14 cellular contexts compared by ENCODE assay signal in genomic region chr16:12320298-12320706, GRCh38.
DNase-seq lines count a peak whose midpoint lies in the region; ATAC-seq, FAIRE-seq and TF ChIP-seq lines count a peak whose summit lies in the region.
"Had no signal": no experiment of that assay in that cellular context is flagged by ENCODE, and none has a peak within 500 bp of the region (broad histone marks: within the 10 kb centered on the region; RNA-seq: fewer than 3 reads in every experiment).

No MANE protein-coding gene starts in this region.

- H3K4me1 ChIP-seq in HepG2 (ENCODE audit: insufficient read depth, low read length): peaks cover 67% of the 10 kb centered on the region
- peaks cover 0 to 3% (median 0%) of the 10 kb centered on the region in 4 donors for H3K4me1 ChIP-seq in right lobe of liver
- peaks cover 100% of the 10 kb centered on the region for H3K4me1 ChIP-seq in OCI-LY1 (ENCODE audit: insufficient read depth, low read length, severe bottlenecking)

- POLR2A ChIA-PET in HepG2 (lab: Yijun Ruan, JAX): no interaction called here
- POLR2A ChIA-PET in activated CD8-positive, alpha-beta T cell treated with anti-CD3 and anti-CD28 coated beads for 36 hours (lab: Charles Lee): no interaction called here

- H2AFZ ChIP-seq in HepG2 (ENCODE audit: low read length): no peak overlapping the region
- H2AFZ ChIP-seq in OCI-LY1 (ENCODE audit: low read length): no peak overlapping the region

- H3K27me3 ChIP-seq in HepG2 (ENCODE audit: control insufficient read depth in 1 of 2, insufficient read depth in 2 of 2, low read length in 2 of 2) (no peaks in the 10 kb centered on the region), right lobe of liver (no peaks in the 10 kb centered on the region), OCI-LY1 (ENCODE audit: insufficient read depth, low read length) (no peaks in the 10 kb centered on the region)
- H3K27me3 ChIP-seq: body of pancreas had no signal

- TF ChIP-seq RAD21 in HepG2 (CRISPR knock-in tag; IDR thresholded peaks at IDR 0.05): no peak

- BruUV-seq in HepG2 (replicated peaks; lab: Mats Ljungman, UMichigan): no TSS peak

- WGBS in HepG2 (ENCODE audit: low lambda C conversion rate): 89% methylated on average over 6 of the region's 6 CpGs
- no CpG with 5 or more reads among the region's 6 CpGs for WGBS in right lobe of liver (ENCODE audit: insufficient coverage, low coverage, low lambda C conversion rate, missing lambda C conversion rate)

- no peaks in the 10 kb centered on the region for H3K27me3 Mint-ChIP-seq in activated CD8-positive, alpha-beta T cell treated with anti-CD3 and anti-CD28 coated beads for 36 hours

- no peaks in the 10 kb centered on the region for H3K36me3 ChIP-seq in HepG2 (replicated peaks in 1 of 2; ENCODE audit: control insufficient read depth in 1 of 2, insufficient read depth in 2 of 2, low read length in 2 of 2)
- H3K36me3 ChIP-seq in right lobe of liver: no peaks in the 10 kb centered on the region
- peaks cover 5% of the 10 kb centered on the region; the same call in 1 of the 2 replicates for H3K36me3 ChIP-seq in OCI-LY1 (ENCODE audit: insufficient read depth, low read length)

- H3K9ac ChIP-seq in HepG2 (ENCODE audit: insufficient read depth, low read depth, low read length) (no peak overlapping the region), OCI-LY1 (ENCODE audit: low read length) (peak overlapping the region; percentile 79)

- peaks cover 24% of the 10 kb centered on the region for H3K4me1 Mint-ChIP-seq in activated CD8-positive, alpha-beta T cell treated with anti-CD3 and anti-CD28 coated beads for 36 hours (ENCODE audit: low read depth)

- peaks cover 7% of the 10 kb centered on the region for H3K9me3 Mint-ChIP-seq in activated CD8-positive, alpha-beta T cell treated with anti-CD3 and anti-CD28 coated beads for 36 hours
- H3K9me3 Mint-ChIP-seq: H9 had no signal

- H3F3A ChIP-seq in OCI-LY1 (ENCODE audit: insufficient read depth, low read length): peaks cover 14% of the 10 kb centered on the region; the same call in 1 of the 2 replicates

- H3K4me3 ChIP-seq in HepG2 (replicated peaks in 1 of 3; ENCODE audit: insufficient read depth in 1 of 3, low read depth in 2 of 3, low read length in 3 of 3): no peak overlapping the region
- no peak overlapping the region for H3K4me3 ChIP-seq in right lobe of liver
- H3K4me3 ChIP-seq in OCI-LY1 (ENCODE audit: low read depth, low read length, poor library complexity, severe bottlenecking): peak overlapping the region; percentile 55
- no peak overlapping the region for H3K4me3 ChIP-seq in fibroblast of the aortic adventitia (ENCODE audit: low read depth, low read length)
- H3K4me3 ChIP-seq: body of pancreas, SK-N-MC had no signal

- no peaks in the 10 kb centered on the region for H3K36me3 Mint-ChIP-seq in activated CD8-positive, alpha-beta T cell treated with anti-CD3 and anti-CD28 coated beads for 36 hours (ENCODE audit: low read depth)

- no peak for TF ChIP-seq CTCF in HepG2 (CRISPR knock-in tag; IDR thresholded peaks at IDR 0.05)
- TF ChIP-seq CTCF in right lobe of liver (IDR thresholded peaks at IDR 0.05): no peak
- no peak for TF ChIP-seq CTCF in OCI-LY1 (IDR thresholded peaks at IDR 0.05; ENCODE audit: low read length)
- TF ChIP-seq CTCF in fibroblast of the aortic adventitia (IDR thresholded peaks at IDR 0.05; ENCODE audit: insufficient read depth, low read length): no peak
- no peak for TF ChIP-seq CTCF in activated CD8-positive, alpha-beta T cell treated with anti-CD3 and anti-CD28 coated beads for 36 hours (IDR thresholded peaks at IDR 0.05)

- no peak overlapping the region for H3K4me3 Mint-ChIP-seq in activated CD8-positive, alpha-beta T cell treated with anti-CD3 and anti-CD28 coated beads for 36 hours
- H3K4me3 Mint-ChIP-seq: H9 had no signal

- no peak for TF ChIP-seq POLR2A in HepG2 (IDR thresholded peaks at IDR 0.05; ENCODE audit: insufficient read depth in 1 of 2, low read depth in 2 of 2, low read length in 2 of 2)
- no peak for TF ChIP-seq POLR2A in right lobe of liver (IDR thresholded peaks at IDR 0.05)

- TF ChIP-seq EP300 in HepG2 (IDR thresholded peaks at IDR 0.05; ENCODE audit: low read depth in 2 of 2, low read length in 2 of 2) (no peak), HepG2 (CRISPR knock-in tag; IDR thresholded peaks at IDR 0.05; ENCODE audit: borderline replicate concordance) (no peak)

- H4K20me1 ChIP-seq in HepG2 (ENCODE audit: insufficient read depth, low read length): no peaks in the 10 kb centered on the region
- H4K20me1 ChIP-seq in OCI-LY1 (ENCODE audit: insufficient read depth, low read length): no peaks in the 10 kb centered on the region

- CTCF ChIA-PET in HepG2 (lab: Yijun Ruan, JAX; ENCODE audit: low intra/inter-chr PET ratio, low total read pairs): no interaction called here
- CTCF ChIA-PET in activated CD8-positive, alpha-beta T cell treated with anti-CD3 and anti-CD28 coated beads for 36 hours (lab: Charles Lee): no interaction called here

- H3K79me2 ChIP-seq in HepG2 (ENCODE audit: insufficient read depth, low read length): no peaks in the 10 kb centered on the region
- no peaks in the 10 kb centered on the region; the same call in none of the 2 replicates for H3K79me2 ChIP-seq in OCI-LY1 (ENCODE audit: insufficient read depth, low read length)

- in situ Hi-C loops in HepG2 (cut with HindIII; ENCODE audit: extremely low pct_ligation_motif_present, low pct_unique_long_range_greater_than_20kb): no loop called here

- intact Hi-C loops in HepG2 (cut with micrococcal nuclease; ENCODE audit: unreplicated experiment): no loop called here
- intact Hi-C loops in right lobe of liver (cut with DNase I): no loop called here
- intact Hi-C loops in activated CD8-positive, alpha-beta T cell treated with anti-CD3 and anti-CD28 coated beads for 36 hours (cut with micrococcal nuclease): no loop called here

- H3K4me2 ChIP-seq in HepG2 (ENCODE audit: low read depth, low read length) (no peak overlapping the region), OCI-LY1 (ENCODE audit: low read length) (peak overlapping the region; percentile 83)

- no peak for DNase-seq in HepG2 (ENCODE audit: low spot score)
- no peak for DNase-seq in right lobe of liver
- DNase-seq in fibroblast of the aortic adventitia (ENCODE audit: low read depth): peak; percentile 18
- peak; percentile 14 for DNase-seq in stromal cell of bone marrow (ENCODE audit: low read depth)
- no peak for DNase-seq in cerebellar cortex (ENCODE audit: low spot score)
- no peak for DNase-seq in activated CD8-positive, alpha-beta T cell treated with anti-CD3 and anti-CD28 coated beads for 36 hours
- DNase-seq: body of pancreas; H9; NCI-H1436 treated with DMSO at 0.1 percent for 48 hours; NK-92 treated with Interleukin-12 subunit alpha and Interleukin-12 subunit beta, amount 100 ng/mL, for 24 hours; retina had no signal

- no peak overlapping the region for H3K27ac Mint-ChIP-seq in activated CD8-positive, alpha-beta T cell treated with anti-CD3 and anti-CD28 coated beads for 36 hours

- H3K27ac ChIP-seq in HepG2 (ENCODE audit: extremely low read length, insufficient read depth, low read length) (no peak overlapping the region), right lobe of liver (no peak overlapping the region), OCI-LY1 (ENCODE audit: low read depth, low read length, poor library complexity, severe bottlenecking) (peak overlapping the region; percentile 100)
- H3K27ac ChIP-seq: body of pancreas, SK-N-MC had no signal

- peak; percentile 4 for FAIRE-seq in HepG2 (lab: Jason Lieb, UNC)

- H3K9me2 ChIP-seq in OCI-LY1 (ENCODE audit: low read depth, low read length): no peaks in the 10 kb centered on the region

- no peaks in the 10 kb centered on the region for H3K9me3 ChIP-seq in HepG2 (ENCODE audit: low read length)
- H3K9me3 ChIP-seq in right lobe of liver: no peaks in the 10 kb centered on the region
- no peaks in the 10 kb centered on the region for H3K9me3 ChIP-seq in OCI-LY1 (ENCODE audit: low read length)
- H3K9me3 ChIP-seq: body of pancreas had no signal

- no peak for ATAC-seq in HepG2
- no peak for ATAC-seq in right lobe of liver
- no peak for ATAC-seq in GM18861 (IDR thresholded peaks at IDR 0.05; ENCODE audit: unreplicated experiment)
- no peak for ATAC-seq in activated CD8-positive, alpha-beta T cell treated with anti-CD3 and anti-CD28 coated beads for 36 hours
- ATAC-seq: body of pancreas had no signal

TF ChIP-seq in HepG2, 621 proteins besides CTCF, POLR2A, EP300 and RAD21 (continues in another document):
- TF ChIP-seq, protein P1, sequence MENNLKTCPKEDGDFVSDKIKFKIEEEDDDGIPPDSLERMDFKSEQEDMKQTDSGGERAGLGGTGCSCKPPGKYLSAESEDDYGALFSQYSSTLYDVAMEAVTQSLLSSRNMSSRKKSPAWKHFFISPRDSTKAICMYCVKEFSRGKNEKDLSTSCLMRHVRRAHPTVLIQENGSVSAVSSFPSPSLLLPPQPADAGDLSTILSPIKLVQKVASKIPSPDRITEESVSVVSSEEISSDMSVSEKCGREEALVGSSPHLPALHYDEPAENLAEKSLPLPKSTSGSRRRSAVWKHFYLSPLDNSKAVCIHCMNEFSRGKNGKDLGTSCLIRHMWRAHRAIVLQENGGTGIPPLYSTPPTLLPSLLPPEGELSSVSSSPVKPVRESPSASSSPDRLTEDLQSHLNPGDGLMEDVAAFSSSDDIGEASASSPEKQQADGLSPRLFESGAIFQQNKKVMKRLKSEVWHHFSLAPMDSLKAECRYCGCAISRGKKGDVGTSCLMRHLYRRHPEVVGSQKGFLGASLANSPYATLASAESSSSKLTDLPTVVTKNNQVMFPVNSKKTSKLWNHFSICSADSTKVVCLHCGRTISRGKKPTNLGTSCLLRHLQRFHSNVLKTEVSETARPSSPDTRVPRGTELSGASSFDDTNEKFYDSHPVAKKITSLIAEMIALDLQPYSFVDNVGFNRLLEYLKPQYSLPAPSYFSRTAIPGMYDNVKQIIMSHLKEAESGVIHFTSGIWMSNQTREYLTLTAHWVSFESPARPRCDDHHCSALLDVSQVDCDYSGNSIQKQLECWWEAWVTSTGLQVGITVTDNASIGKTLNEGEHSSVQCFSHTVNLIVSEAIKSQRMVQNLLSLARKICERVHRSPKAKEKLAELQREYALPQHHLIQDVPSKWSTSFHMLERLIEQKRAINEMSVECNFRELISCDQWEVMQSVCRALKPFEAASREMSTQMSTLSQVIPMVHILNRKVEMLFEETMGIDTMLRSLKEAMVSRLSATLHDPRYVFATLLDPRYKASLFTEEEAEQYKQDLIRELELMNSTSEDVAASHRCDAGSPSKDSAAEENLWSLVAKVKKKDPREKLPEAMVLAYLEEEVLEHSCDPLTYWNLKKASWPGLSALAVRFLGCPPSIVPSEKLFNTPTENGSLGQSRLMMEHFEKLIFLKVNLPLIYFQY (CRISPR knock-in tag; IDR thresholded peaks at IDR 0.05; ENCODE audit: borderline replicate concordance): no peak
- TF ChIP-seq ZNF567 (CRISPR knock-in tag; IDR thresholded peaks at IDR 0.05; ENCODE audit: borderline replicate concordance) (no peak), ZNF484 (CRISPR knock-in tag; IDR thresholded peaks at IDR 0.05; ENCODE audit: borderline replicate concordance, low read depth) (no peak), BATF2 (CRISPR knock-in tag; IDR thresholded peaks at IDR 0.05) (no peak)

Comparison
In these comparisons a context has a peak if more than half of its experiments do, and no peak if none do; other contexts are left out.
1. DNase-seq: peak in fibroblast of the aortic adventitia (single experiment) and stromal cell of bone marrow (single experiment); none in HepG2 (single experiment), right lobe of liver (0 of 3), cerebellar cortex (single experiment) and activated CD8-positive, alpha-beta T cell treated with anti-CD3 and anti-CD28 coated beads for 36 hours (single experiment).